In genomic region chrX:47540754-47541538, GRCh38 we compare ENCODE assay signal across 8 cellular contexts. TPM values are rescaled to one million over a fixed set of nuclear protein-coding genes. Genes with fewer than 3 reads are reported as not detected.
DNase-seq lines count a peak whose midpoint lies in the region; ATAC-seq and TF ChIP-seq lines count a peak whose summit lies in the region.

No MANE protein-coding gene starts in this region.

- ATAC-seq in right lobe of liver (peak; percentile 100), GM19463 (IDR thresholded peaks at IDR 0.05; ENCODE audit: unreplicated experiment) (no peak), GM21423 (IDR thresholded peaks at IDR 0.05; ENCODE audit: unreplicated experiment) (no peak)

- TF ChIP-seq CTCF in right lobe of liver (IDR thresholded peaks at IDR 0.05) (peak; percentile 53 to 69 (median 60)), suprapubic skin (IDR thresholded peaks at IDR 0.05) (peak; percentile 35 to 53)

- no peaks in the 10 kb centered on the region for H3K36me3 ChIP-seq in MG63
- no peaks in the 10 kb centered on the region for H3K36me3 ChIP-seq in ectodermal cell (ENCODE audit: control insufficient read depth, insufficient read depth, low read length)
- H3K36me3 ChIP-seq in right lobe of liver, result no peaks in the 10 kb centered on the region
- no peaks in the 10 kb centered on the region for H3K36me3 ChIP-seq in suprapubic skin

- H3K9me3 ChIP-seq in MG63 (no peaks in the 10 kb centered on the region), ectodermal cell (ENCODE audit: control insufficient read depth, low read length) (no peaks in the 10 kb centered on the region), right lobe of liver (no peaks in the 10 kb centered on the region), suprapubic skin (no peaks in the 10 kb centered on the region)

- H3K27ac ChIP-seq in ectodermal cell (ENCODE audit: insufficient read depth, low read depth, low read length, poor library complexity, severe bottlenecking) (peak overlapping the region; percentile 42), right lobe of liver (peak overlapping the region; percentile 48 to 87 (median 62)), suprapubic skin (no peak overlapping the region)

- intact Hi-C loops in right lobe of liver (cut with DNase I), result no loop called here

- TF ChIP-seq POLR2A in right lobe of liver (IDR thresholded peaks at IDR 0.05), result peak; percentile 59
- TF ChIP-seq POLR2A in suprapubic skin (IDR thresholded peaks at IDR 0.05), result no peak

- H3K4me1 ChIP-seq in ectodermal cell (ENCODE audit: control insufficient read depth, insufficient read depth, low read length) (no peaks in the 10 kb centered on the region), right lobe of liver (no peaks in the 10 kb centered on the region), suprapubic skin (peaks cover 10% of the 10 kb centered on the region)

- DNase-seq in DMS79 treated with DMSO at 0.1 percent for 48 hours (lab: John Stamatoyannopoulos, UW), result peak; percentile 83
- peak; percentile 82 for DNase-seq in MG63
- peak; percentile 94 for DNase-seq in RPMI7951 (ENCODE audit: low read depth)
- peak; percentile 56 to 84 (median 79) for DNase-seq in right lobe of liver
- DNase-seq in suprapubic skin (ENCODE audit: low spot score in 2 of 2), result peak in 1 of 2 donors; percentile 78

- H3K27me3 ChIP-seq in MG63 (no peaks in the 10 kb centered on the region), ectodermal cell (ENCODE audit: control insufficient read depth, insufficient read depth, low read length, poor library complexity, severe bottlenecking) (no peaks in the 10 kb centered on the region), right lobe of liver (no peaks in the 10 kb centered on the region), suprapubic skin (no peaks in the 10 kb centered on the region)

- 43 to 45% methylated on average over 10 to 13 of the region's 15 CpGs for WGBS in ectodermal cell, 2 experiments
- WGBS in right lobe of liver (ENCODE audit: insufficient coverage, low coverage, low lambda C conversion rate, missing lambda C conversion rate), result 28% methylated on average over 15 of the region's 15 CpGs
- WGBS in suprapubic skin, result 34% methylated on average over 15 of the region's 15 CpGs

- H3K4me3 ChIP-seq in MG63 (no peak overlapping the region), ectodermal cell (ENCODE audit: insufficient read depth, low read depth, low read length) (no peak overlapping the region), right lobe of liver (no peak overlapping the region), suprapubic skin (no peak overlapping the region)

- no peak for TF ChIP-seq EP300 in suprapubic skin (IDR thresholded peaks at IDR 0.05)

RNA-seq across cellular contexts. Expression of gene ARAF, which starts 20.1 kb away (rescaled TPM):
- total RNA-seq in MG63 (2014; rRNA removed; shearing (Covaris generic); ENCODE audit: low replicate concordance), result 2.0 and 9.3 TPM in 2 replicates
- total RNA-seq in RPMI7951 (2014; rRNA removed; shearing (Covaris generic)), result 37.3 and 41.5 TPM in 2 replicates
- polyA plus RNA-seq in ectodermal cell (2013, experiment 1 of 4), result 51.4 TPM
- 51.6 TPM for polyA plus RNA-seq in ectodermal cell (2013, experiment 2 of 4)
- polyA plus RNA-seq in ectodermal cell (2013, experiment 3 of 4), result 42.9 TPM
- polyA plus RNA-seq in ectodermal cell (2013, experiment 4 of 4), result 41.3 TPM
- total RNA-seq in right lobe of liver, result 10 to 100 TPM; 31.5 to 86.0 (median 54.9) TPM
- total RNA-seq in suprapubic skin, result 10 to 100 TPM; 32.4 to 60.0 (median 42.2) TPM

RNA-seq across cellular contexts. Expression of gene TIMP1, which starts 41.3 kb away (rescaled TPM):
- total RNA-seq in MG63 (2014; rRNA removed; shearing (Covaris generic); ENCODE audit: low replicate concordance), result 162 and 333 TPM in 2 replicates
- total RNA-seq in RPMI7951 (2014; rRNA removed; shearing (Covaris generic)), result 737 and 969 TPM in 2 replicates
- 66.8 TPM for polyA plus RNA-seq in ectodermal cell (2013, experiment 1 of 4)
- polyA plus RNA-seq in ectodermal cell (2013, experiment 2 of 4), result 81.5 TPM
- polyA plus RNA-seq in ectodermal cell (2013, experiment 3 of 4), result 69.9 TPM
- polyA plus RNA-seq in ectodermal cell (2013, experiment 4 of 4), result 88.3 TPM
- total RNA-seq in right lobe of liver, result 100 to 1,000 TPM in 4 of 6 experiments, 10 to 100 TPM in 2; 82.1 to 432 (median 143) TPM
- total RNA-seq in suprapubic skin, result 10 to 100 TPM; 37.7 to 94.2 (median 69.2) TPM

RNA-seq across cellular contexts. Expression of gene ZNF41, which starts 57.9 kb away (rescaled TPM):
- total RNA-seq in MG63 (2014; rRNA removed; shearing (Covaris generic); ENCODE audit: low replicate concordance), result 2.4 and 4.8 TPM in 2 replicates
- total RNA-seq in RPMI7951 (2014; rRNA removed; shearing (Covaris generic)), result 15.1 and 15.3 TPM in 2 replicates
- 6.0 TPM for polyA plus RNA-seq in ectodermal cell (2013, experiment 1 of 4)
- polyA plus RNA-seq in ectodermal cell (2013, experiment 2 of 4), result 5.0 TPM
- 4.0 TPM for polyA plus RNA-seq in ectodermal cell (2013, experiment 3 of 4)
- 3.8 TPM for polyA plus RNA-seq in ectodermal cell (2013, experiment 4 of 4)
- 1 to 10 TPM; 2.7 to 6.1 (median 3.9) TPM for total RNA-seq in right lobe of liver
- total RNA-seq in suprapubic skin, result 10 to 100 TPM in 1 of 4 donors, 1 to 10 TPM in 3; 5.5 to 11.3 (median 6.5) TPM

Comparison
In these comparisons a context has a peak if more than half of its experiments do, and no peak if none do; other contexts are left out.
1. ATAC-seq: peak in right lobe of liver (4 of 4); none in GM19463 (single experiment) and GM21423 (single experiment).